Comparison of ENCODE assay signal across 1 cellular context in genomic region chr5:148383564-148384388, GRCh38.
TF ChIP-seq lines count a peak whose summit lies in the region.

Gene FBXO38, plus strand, starts transcription at chr5:148383958. Its CDS starts 10,819 bp downstream, at chr5:148394777.

TF ChIP-seq in HepG2, 621 proteins besides CTCF, POLR2A, EP300 and RAD21 (continued from another document and continues in another):
- TF ChIP-seq ZNF552 (CRISPR knock-in tag; IDR thresholded peaks at IDR 0.05; ENCODE audit: borderline replicate concordance) (0 out of 2 replicates have a peak, but pooled peaks have one; percentile 79), DMTF1 (CRISPR knock-in tag; IDR thresholded peaks at IDR 0.05) (peak; percentile 94; the same call in 1 of the 2 replicates), ZFAT (CRISPR knock-in tag; conservative IDR thresholded peaks at IDR 0.05) (no peak), ZNF747 (CRISPR knock-in tag; IDR thresholded peaks at IDR 0.05; ENCODE audit: borderline replicate concordance) (peak; percentile 77; the same call in 1 of the 2 replicates), ZNF224 (CRISPR knock-in tag; IDR thresholded peaks at IDR 0.05) (no peak), FOXP1 (IDR thresholded peaks at IDR 0.05) (no peak), FOXP1 (CRISPR knock-in tag; IDR thresholded peaks at IDR 0.05) (peak; percentile 29; the same call in 1 of the 2 replicates), CENPT (CRISPR knock-in tag; IDR thresholded peaks at IDR 0.05; ENCODE audit: low read depth) (no peak), MBD4 (IDR thresholded peaks at IDR 0.05; ENCODE audit: borderline replicate concordance, low read length) (no peak), RAD51 (IDR thresholded peaks at IDR 0.05; ENCODE audit: borderline replicate concordance) (no peak), NKX3-1 (CRISPR knock-in tag; IDR thresholded peaks at IDR 0.05) (peak; percentile 70; the same call in 1 of the 2 replicates), ZNF891 (CRISPR knock-in tag; IDR thresholded peaks at IDR 0.05) (no peak; the same call in 1 of the 2 replicates), NR1H2 (CRISPR knock-in tag; IDR thresholded peaks at IDR 0.05; ENCODE audit: borderline replicate concordance, low read depth) (no peak), NPAS2 (CRISPR knock-in tag; IDR thresholded peaks at IDR 0.05; ENCODE audit: borderline replicate concordance) (no peak), ZNF142 (CRISPR knock-in tag; IDR thresholded peaks at IDR 0.05) (peak; percentile 55; the same call in 1 of the 2 replicates), DNMT1 (CRISPR knock-in tag; IDR thresholded peaks at IDR 0.05) (no peak), ZNF773 (CRISPR knock-in tag; IDR thresholded peaks at IDR 0.05; ENCODE audit: borderline replicate concordance) (no peak), TBX2 (CRISPR knock-in tag; IDR thresholded peaks at IDR 0.05; ENCODE audit: borderline replicate concordance) (peak; percentile 72; the same call in 1 of the 2 replicates), HOMEZ (CRISPR knock-in tag; IDR thresholded peaks at IDR 0.05; ENCODE audit: low read depth) (peak; percentile 42; the same call in 1 of the 2 replicates), DDIT3 (CRISPR knock-in tag; IDR thresholded peaks at IDR 0.05) (no peak; the same call in 1 of the 2 replicates), PHF8 (CRISPR knock-in tag; IDR thresholded peaks at IDR 0.05) (peak; percentile 97), ZNF547 (CRISPR knock-in tag; IDR thresholded peaks at IDR 0.05) (peak; percentile 49; the same call in 1 of the 2 replicates), ZSCAN21 (CRISPR knock-in tag; IDR thresholded peaks at IDR 0.05; ENCODE audit: borderline replicate concordance) (peak; percentile 54; the same call in 1 of the 2 replicates), ZNF17 (CRISPR knock-in tag; IDR thresholded peaks at IDR 0.05) (no peak), NFYB (CRISPR knock-in tag; IDR thresholded peaks at IDR 0.05) (peak; percentile 29; the same call in 1 of the 2 replicates), FOXP4 (CRISPR knock-in tag; IDR thresholded peaks at IDR 0.05) (peak; percentile 59; the same call in 1 of the 2 replicates), ELF3 (CRISPR knock-in tag; IDR thresholded peaks at IDR 0.05) (peak; percentile 91), CHD2 (IDR thresholded peaks at IDR 0.05; ENCODE audit: low read depth, low read length) (no peak), STAG1 (CRISPR knock-in tag; IDR thresholded peaks at IDR 0.05) (no peak; the same call in 1 of the 2 replicates), ELK4 (CRISPR knock-in tag; IDR thresholded peaks at IDR 0.05; ENCODE audit: borderline replicate concordance) (peak; percentile 17; the same call in 1 of the 2 replicates), YY1 (IDR thresholded peaks at IDR 0.05; ENCODE audit: insufficient read depth, insufficient replicate concordance, low read depth, low read length) (peak; percentile 100), BCLAF1 (IDR thresholded peaks at IDR 0.05) (no peak), ZNF713 (CRISPR knock-in tag; IDR thresholded peaks at IDR 0.05) (no peak), ARID4A (CRISPR knock-in tag; IDR thresholded peaks at IDR 0.05; ENCODE audit: borderline replicate concordance) (peak; percentile 90; the same call in 1 of the 2 replicates), ZFP36L1 (CRISPR knock-in tag; IDR thresholded peaks at IDR 0.05) (0 out of 2 replicates have a peak, but pooled peaks have one; percentile 50), MBNL3 (CRISPR knock-in tag; conservative IDR thresholded peaks at IDR 0.05) (no peak), ZNF24 (IDR thresholded peaks at IDR 0.05) (no peak), ZNF768 (CRISPR knock-in tag; IDR thresholded peaks at IDR 0.05) (no peak; the same call in 1 of the 2 replicates)
